24 cellular contexts compared by ENCODE assay signal in the genomic region with DNA sequence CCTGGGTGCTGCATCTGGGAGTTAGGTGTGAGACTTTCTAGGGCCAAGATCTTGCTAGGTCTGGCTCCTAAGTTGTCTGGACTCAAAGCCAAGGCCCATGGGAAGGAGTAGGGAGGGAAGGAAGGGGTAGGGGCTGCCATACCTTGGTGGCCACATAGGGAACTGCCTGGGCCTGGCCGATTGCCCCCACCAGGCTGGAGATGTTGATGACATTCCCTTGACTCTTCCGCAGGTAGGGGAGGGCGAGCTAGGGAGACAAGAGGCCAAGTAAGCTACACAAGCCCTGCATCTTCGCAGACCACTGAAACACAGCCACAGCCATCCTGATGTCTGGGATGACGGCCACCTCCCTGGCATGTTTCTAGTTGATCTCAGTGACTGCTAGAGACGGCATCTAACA. TPM values are rescaled to one million over a fixed set of nuclear protein-coding genes. Genes with fewer than 3 reads are reported as not detected.
A peak's percentile ranks its signal among the peaks of the same experiment; 100 is the strongest.
DNase-seq lines count a peak whose midpoint lies in the region; ATAC-seq, FAIRE-seq and TF ChIP-seq lines count a peak whose summit lies in the region.
"Had no signal": no experiment of that assay in that cellular context is flagged by ENCODE, and none has a peak within 500 bp of the region (broad histone marks: within the 10 kb centered on the region; RNA-seq: fewer than 3 reads in every experiment).

No MANE protein-coding gene starts in this region.

- no peak overlapping the region for H2AFZ ChIP-seq in K562 (ENCODE audit: low read depth, low read length)
- no peak overlapping the region for H2AFZ ChIP-seq in neuronal stem cell (ENCODE audit: low read length)

- H4K20me1 ChIP-seq in K562 (replicated peaks; ENCODE audit: control insufficient read depth, insufficient read depth, low read length), result no peaks in the 10 kb centered on the region

- peak overlapping the region; percentile 48 for H2BK5ac ChIP-seq in neuronal stem cell (ENCODE audit: low read length)

- H2BK120ac ChIP-seq in neuronal stem cell (ENCODE audit: low read depth, low read length), result no peak overlapping the region

- H3K23ac ChIP-seq in neuronal stem cell (ENCODE audit: low read depth, low read length, poor library complexity), result peak overlapping the region; percentile 5

- H3K79me2 ChIP-seq in K562 (ENCODE audit: control insufficient read depth, insufficient read depth, low read length), result peaks cover 13% of the 10 kb centered on the region

- no peak for TF ChIP-seq POLR2A in K562 (conservative IDR thresholded peaks at IDR 0.05)

- H3K4me3 ChIP-seq in left ventricle myocardium inferior (no peak overlapping the region), K562 (no peak overlapping the region), neuronal stem cell (ENCODE audit: low read length in 2 of 2) (peak overlapping the region in 1 of 2 donors; percentile 54)
- H3K4me3 ChIP-seq: MG63 had no signal

- intact Hi-C loops in left ventricle myocardium inferior (cut with micrococcal nuclease), result no loop called here
- intact Hi-C loops in cardiac septum (cut with DNase I), result no loop called here
- intact Hi-C loops in K562 (cut with micrococcal nuclease), result no loop called here

- DNase-seq in left ventricle myocardium inferior, result no peak
- DNase-seq in cardiac septum (ENCODE audit: low spot score), result no peak
- peak in 1 of 4 experiments; percentile 9 for DNase-seq in K562 (ENCODE audit: extremely low read depth in 1 of 4, low spot score in 3 of 4)
- no peak for DNase-seq in neuronal stem cell (ENCODE audit: low spot score)
- DNase-seq in iPS-NIHi7 (ENCODE audit: extremely low spot score), result no peak
- DNase-seq in RCC 7860 (ENCODE audit: low spot score), result no peak
- DNase-seq in NCI-H748 treated with DMSO at 0.1 percent for 48 hours (lab: John Stamatoyannopoulos, UW), result no peak
- DNase-seq: Caco-2, DMS53, KBM-7, MG63, NCI-H1105, NCI-H187 treated with DMSO at 0.1 percent for 48 hours, NCI-H2171, NCI-H446 treated with DMSO at 0.1 percent for 48 hours, NCI-H82, SHP77 had no signal

- WGBS in K562 (ENCODE audit: insufficient coverage, low coverage, missing lambda C conversion rate), result 78% methylated on average over 6 of the region's 6 CpGs
- no CpG with 5 or more reads among the region's 6 CpGs for WGBS in neuronal stem cell (ENCODE audit: extremely low coverage in 2 of 2, insufficient read length in 2 of 2, insufficient replicate concordance in 1 of 2), 2 donors

- no peak overlapping the region for H3K4ac ChIP-seq in neuronal stem cell (ENCODE audit: low read length)

- H2AK5ac ChIP-seq in neuronal stem cell (ENCODE audit: low read depth, low read length), result peak overlapping the region; percentile 68

- no peak for TF ChIP-seq EP300 in K562 (IDR thresholded peaks at IDR 0.05; ENCODE audit: low read length)

- peaks cover 54% of the 10 kb centered on the region for H3K4me1 ChIP-seq in left ventricle myocardium inferior
- peaks cover 12 to 46% of the 10 kb centered on the region in 2 experiments for H3K4me1 ChIP-seq in K562 (replicated peaks in 1 of 2; ENCODE audit: control insufficient read depth in 2 of 2, insufficient read depth in 2 of 2, low read length in 2 of 2)
- H3K4me1 ChIP-seq in neuronal stem cell (ENCODE audit: control insufficient read depth in 2 of 2, insufficient read depth in 1 of 2, low read depth in 1 of 2, low read length in 2 of 2), result peaks cover 3 to 12% of the 10 kb centered on the region in 2 donors

- no peak overlapping the region for H3K4me2 ChIP-seq in K562 (ENCODE audit: insufficient read depth, low read length)
- no peak overlapping the region for H3K4me2 ChIP-seq in neuronal stem cell (ENCODE audit: insufficient read depth, low read length, poor library complexity, severe bottlenecking)

- no peaks in the 10 kb centered on the region for H3K27me3 ChIP-seq in left ventricle myocardium inferior (ENCODE audit: low read depth)
- H3K27me3 ChIP-seq in K562 (ENCODE audit: control insufficient read depth in 2 of 2, insufficient read depth in 2 of 2, low read length in 2 of 2), result no peaks in the 10 kb centered on the region
- H3K27me3 ChIP-seq in neuronal stem cell (ENCODE audit: control insufficient read depth in 3 of 3, insufficient read depth in 3 of 3, low read depth in 1 of 3, low read length in 3 of 3), result no peaks in the 10 kb centered on the region
- H3K27me3 ChIP-seq: MG63 had no signal

- POLR2A ChIA-PET in K562 (lab: Yijun Ruan, JAX), result no interaction called here

- no peak overlapping the region for H2BK12ac ChIP-seq in neuronal stem cell (ENCODE audit: low read length)

- H3K9ac ChIP-seq in K562 (ENCODE audit: insufficient read depth in 1 of 2, low read depth in 2 of 2, low read length in 2 of 2), result peak overlapping the region in 1 of 2 experiments; percentile 73; a peak in 1 of 4 replicates
- H3K9ac ChIP-seq in neuronal stem cell (ENCODE audit: low read depth, low read length, poor library complexity), result no peak overlapping the region

- CTCF ChIA-PET in K562 (lab: Yijun Ruan, JAX; ENCODE audit: low intra/inter-chr PET ratio), result no interaction called here

- H3K9me3 ChIP-seq in left ventricle myocardium inferior (replicated peaks) (no peaks in the 10 kb centered on the region), K562 (replicated peaks; ENCODE audit: control insufficient read depth, insufficient read depth, low read depth, low read length) (no peaks in the 10 kb centered on the region), neuronal stem cell (replicated peaks in 1 of 2; ENCODE audit: control insufficient read depth in 2 of 2, insufficient read depth in 1 of 2, low read depth in 1 of 2, low read length in 2 of 2) (no peaks in the 10 kb centered on the region)
- H3K9me3 ChIP-seq: Caco-2, MG63 had no signal

- no peak for FAIRE-seq in K562 (lab: Jason Lieb, UNC)
- no peak for FAIRE-seq in RCC 7860 (lab: Jason Lieb, UNC)
- FAIRE-seq: A204.1 had no signal

- TF ChIP-seq RAD21 in K562 (CRISPR knock-in tag; conservative IDR thresholded peaks at IDR 0.05 in 1 of 2, IDR thresholded peaks at IDR 0.05 in 1 of 2), result no peak

- H3K27ac ChIP-seq in left ventricle myocardium inferior (replicated peaks), result peak overlapping the region; percentile 81
- H3K27ac ChIP-seq in K562 (ENCODE audit: extremely low read depth, low read depth, low read length), result no peak overlapping the region
- peak overlapping the region; percentile 3 for H3K27ac ChIP-seq in neuronal stem cell (replicated peaks; ENCODE audit: low read length)

- no peak overlapping the region for H3K18ac ChIP-seq in neuronal stem cell (ENCODE audit: low read length)

- in situ Hi-C loops in K562 (cut with MboI), result no loop called here

- H4K91ac ChIP-seq in neuronal stem cell (ENCODE audit: low read depth, low read length, poor library complexity), result no peak overlapping the region

- H3K9me1 ChIP-seq in K562 (ENCODE audit: control insufficient read depth, insufficient read depth, low read length), result no peaks in the 10 kb centered on the region

- no peak for TF ChIP-seq CTCF in left ventricle myocardium inferior (IDR thresholded peaks at IDR 0.05; ENCODE audit: borderline replicate concordance)
- TF ChIP-seq CTCF in K562 (IDR thresholded peaks at IDR 0.05 in 2 of 3, conservative IDR thresholded peaks at IDR 0.05 in 1 of 3; ENCODE audit: insufficient read depth in 2 of 3, low read depth in 1 of 3, low read length in 3 of 3), result 0 out of 6 replicates have a peak, but pooled peaks of 1 of the 3 experiments have one; percentile 5

- no TSS peak for BruUV-seq in K562 (replicated peaks; lab: Mats Ljungman, UMichigan)

- no peaks in the 10 kb centered on the region for H3K79me1 ChIP-seq in neuronal stem cell (ENCODE audit: low read depth, low read length)

- H3K36me3 ChIP-seq in left ventricle myocardium inferior (no peaks in the 10 kb centered on the region), K562 (ENCODE audit: control insufficient read depth, insufficient read depth, low read length) (no peaks in the 10 kb centered on the region), neuronal stem cell (replicated peaks in 1 of 2; ENCODE audit: control insufficient read depth in 2 of 2, insufficient read depth in 2 of 2, low read length in 2 of 2) (peaks cover 0 to 3% of the 10 kb centered on the region in 2 donors)
- H3K36me3 ChIP-seq: MG63 had no signal

- H3K14ac ChIP-seq in neuronal stem cell (ENCODE audit: low read length), result no peak overlapping the region

- ATAC-seq in K562, result no peak
- no peak for ATAC-seq in GM18502 (IDR thresholded peaks at IDR 0.05; ENCODE audit: poor library complexity, unreplicated experiment)
- ATAC-seq: HCT116, Panc1, SK-N-SH treated with all-trans-retinoic acid at 6 μM for 48 hours had no signal

- H4K8ac ChIP-seq in neuronal stem cell (ENCODE audit: low read depth, low read length), result no peak overlapping the region

- H2BK15ac ChIP-seq in neuronal stem cell (ENCODE audit: low read length), result peak overlapping the region; percentile 30

RNA-seq across cellular contexts. Expression of a gene that starts 4.1 kb away (rescaled TPM):
- 70.8 TPM for total RNA-seq in left ventricle myocardium inferior
- 48.9 TPM for total RNA-seq in cardiac septum
- total RNA-seq in K562 (2011; cell fraction: chromatin; rRNA removed; ENCODE audit: low replicate concordance), result 51.3 and 119 TPM in 2 replicates
- 57.0 and 58.4 TPM in 2 replicates for total RNA-seq in K562 (2011; cell fraction: nucleolus; rRNA removed)
- 47.7 and 57.1 TPM in 2 replicates for total RNA-seq in K562 (2011; cell fraction: nucleoplasm; rRNA removed)
- 57.8 and 69.7 TPM in 2 replicates for total RNA-seq in K562 (2014; rRNA removed)
- total RNA-seq in K562 (2014; rRNA removed; fragmentation: Illumina TruSeq; extraction: Trizol), result 12.4 and 18.9 TPM in 2 replicates
- 31.4 and 32.6 TPM in 2 replicates for total RNA-seq in K562 (2015; rRNA removed; fragmentation: Illumina TruSeq; extraction: Trizol)
- 79.6 and 84.8 TPM in 2 replicates for total RNA-seq in K562 (2021)
- 29.7 and 54.4 TPM in 2 replicates for polyA plus RNA-seq in K562 (2011; rRNA removed)
- 62.1 and 122 TPM in 2 replicates for polyA plus RNA-seq in K562 (2011; cell fraction: cytosol; rRNA removed)
- 58.1 and 87.7 TPM in 2 replicates for polyA plus RNA-seq in K562 (2011; cell fraction: nucleus; rRNA removed)
- 50.4 and 57.4 TPM in 2 replicates for polyA plus RNA-seq in K562 (2012)
- polyA plus RNA-seq in K562 (2014; fragmentation: Illumina TruSeq; extraction: Trizol), result 53.9 and 68.4 TPM in 2 replicates
- polyA plus RNA-seq in K562 (2014; fragmentation: Nextera tagmentation; extraction: Ambion mirVana), result 10 to 100 TPM in 1 of 2 experiments, 1 to 10 TPM in 1; 3.4 to 17.0 TPM
- 61.3 and 70.5 TPM in 2 replicates for polyA plus RNA-seq in K562 (2014; rRNA removed)
- polyA minus RNA-seq in K562 (2011; rRNA and poly(A)+ RNA removed), result 19.9 and 22.6 TPM in 2 replicates
- polyA minus RNA-seq in K562 (2011; cell fraction: cytosol; rRNA and poly(A)+ RNA removed), result 31.7 and 42.9 TPM in 2 replicates
- 13.1 and 17.9 TPM in 2 replicates for polyA minus RNA-seq in K562 (2011; cell fraction: nucleus; rRNA and poly(A)+ RNA removed)
- polyA plus RNA-seq in neuronal stem cell (2013, experiment 1 of 2), result 49.0 TPM
- 48.6 TPM for polyA plus RNA-seq in neuronal stem cell (2013, experiment 2 of 2)

RNA-seq across cellular contexts. Expression of a gene that starts 21.4 kb away (rescaled TPM):
- 1.8 TPM for total RNA-seq in left ventricle myocardium inferior
- 1.9 TPM for total RNA-seq in cardiac septum
- total RNA-seq in K562 (2011; cell fraction: chromatin; rRNA removed; ENCODE audit: low replicate concordance), result 0.70 and 1.7 TPM in 2 replicates
- total RNA-seq in K562 (2011; cell fraction: nucleolus; rRNA removed), result 0.50 and 1.1 TPM in 2 replicates
- total RNA-seq in K562 (2011; cell fraction: nucleoplasm; rRNA removed), result 0.53 and 0.88 TPM in 2 replicates
- 0.20 TPM in 1 of 2 replicates, not detected in the other for total RNA-seq in K562 (2014; rRNA removed)
- total RNA-seq in K562 (2014; rRNA removed; fragmentation: Illumina TruSeq; extraction: Trizol), result not detected in 2 replicates
- total RNA-seq in K562 (2015; rRNA removed; fragmentation: Illumina TruSeq; extraction: Trizol), result not detected in 2 replicates
- 0.16 TPM in 1 of 2 replicates, not detected in the other for total RNA-seq in K562 (2021)
- polyA plus RNA-seq in K562 (2011; rRNA removed), result 0.20 TPM in 1 of 2 replicates, not detected in the other
- 0.19 and 0.22 TPM in 2 replicates for polyA plus RNA-seq in K562 (2011; cell fraction: cytosol; rRNA removed)
- 0.60 and 1.2 TPM in 2 replicates for polyA plus RNA-seq in K562 (2011; cell fraction: nucleus; rRNA removed)
- polyA plus RNA-seq in K562 (2012), result 0.21 and 1.0 TPM in 2 replicates
- polyA plus RNA-seq in K562 (2014; fragmentation: Illumina TruSeq; extraction: Trizol), result not detected in 2 replicates
- polyA plus RNA-seq in K562 (2014; fragmentation: Nextera tagmentation; extraction: Ambion mirVana), result not detected
- not detected in 2 replicates for polyA plus RNA-seq in K562 (2014; rRNA removed)
- not detected in 2 replicates for polyA minus RNA-seq in K562 (2011; rRNA and poly(A)+ RNA removed)
- polyA minus RNA-seq in K562 (2011; cell fraction: cytosol; rRNA and poly(A)+ RNA removed), result not detected in 2 replicates
- not detected in 2 replicates for polyA minus RNA-seq in K562 (2011; cell fraction: nucleus; rRNA and poly(A)+ RNA removed)
- 24.4 TPM for polyA plus RNA-seq in neuronal stem cell (2013, experiment 1 of 2)
- 24.3 TPM for polyA plus RNA-seq in neuronal stem cell (2013, experiment 2 of 2)
- total RNA-seq: HT1080 had no signal
- polyA plus RNA-seq: CD14-positive monocyte had no signal

RNA-seq across cellular contexts. Expression of a gene that starts 53.5 kb away (rescaled TPM):
- 24.7 TPM for total RNA-seq in left ventricle myocardium inferior
- total RNA-seq in cardiac septum, result 106 TPM
- total RNA-seq in K562 (2011; cell fraction: chromatin; rRNA removed; ENCODE audit: low replicate concordance), result 22.1 and 56.7 TPM in 2 replicates
- total RNA-seq in K562 (2011; cell fraction: nucleolus; rRNA removed), result 27.5 and 39.4 TPM in 2 replicates
- total RNA-seq in K562 (2011; cell fraction: nucleoplasm; rRNA removed), result 22.7 and 27.9 TPM in 2 replicates
- 17.0 and 20.1 TPM in 2 replicates for total RNA-seq in K562 (2014; rRNA removed)
- 3.3 and 4.4 TPM in 2 replicates for total RNA-seq in K562 (2014; rRNA removed; fragmentation: Illumina TruSeq; extraction: Trizol)
- 5.2 and 5.6 TPM in 2 replicates for total RNA-seq in K562 (2015; rRNA removed; fragmentation: Illumina TruSeq; extraction: Trizol)
- 27.2 and 30.8 TPM in 2 replicates for total RNA-seq in K562 (2021)
- 13.4 and 25.1 TPM in 2 replicates for polyA plus RNA-seq in K562 (2011; rRNA removed)
- polyA plus RNA-seq in K562 (2011; cell fraction: cytosol; rRNA removed), result 20.5 and 26.0 TPM in 2 replicates
- 33.6 and 37.4 TPM in 2 replicates for polyA plus RNA-seq in K562 (2011; cell fraction: nucleus; rRNA removed)
- 17.0 and 29.2 TPM in 2 replicates for polyA plus RNA-seq in K562 (2012)
- 11.4 and 18.4 TPM in 2 replicates for polyA plus RNA-seq in K562 (2014; fragmentation: Illumina TruSeq; extraction: Trizol)
- under 1 TPM; 0.07 to 0.31 TPM for polyA plus RNA-seq in K562 (2014; fragmentation: Nextera tagmentation; extraction: Ambion mirVana)
- polyA plus RNA-seq in K562 (2014; rRNA removed), result 22.0 and 23.5 TPM in 2 replicates
- 2.8 and 3.5 TPM in 2 replicates for polyA minus RNA-seq in K562 (2011; rRNA and poly(A)+ RNA removed)
- polyA minus RNA-seq in K562 (2011; cell fraction: cytosol; rRNA and poly(A)+ RNA removed), result 10.6 and 15.0 TPM in 2 replicates
- 8.1 and 13.7 TPM in 2 replicates for polyA minus RNA-seq in K562 (2011; cell fraction: nucleus; rRNA and poly(A)+ RNA removed)
- polyA plus RNA-seq in neuronal stem cell (2013, experiment 1 of 2), result 19.9 TPM
- 19.6 TPM for polyA plus RNA-seq in neuronal stem cell (2013, experiment 2 of 2)

RNA-seq across cellular contexts. Expression of a gene that starts 57.3 kb away (rescaled TPM):
- total RNA-seq in left ventricle myocardium inferior, result 76.4 TPM
- total RNA-seq in cardiac septum, result 87.0 TPM
- total RNA-seq in K562 (2011; cell fraction: chromatin; rRNA removed; ENCODE audit: low replicate concordance), result 91.7 and 166 TPM in 2 replicates
- total RNA-seq in K562 (2011; cell fraction: nucleolus; rRNA removed), result 117 and 129 TPM in 2 replicates
- 102 and 128 TPM in 2 replicates for total RNA-seq in K562 (2011; cell fraction: nucleoplasm; rRNA removed)
- total RNA-seq in K562 (2014; rRNA removed), result 59.1 and 87.0 TPM in 2 replicates
- total RNA-seq in K562 (2014; rRNA removed; fragmentation: Illumina TruSeq; extraction: Trizol), result 37.8 and 44.0 TPM in 2 replicates
- 34.8 and 35.5 TPM in 2 replicates for total RNA-seq in K562 (2015; rRNA removed; fragmentation: Illumina TruSeq; extraction: Trizol)
- 64.8 and 67.4 TPM in 2 replicates for total RNA-seq in K562 (2021)
- polyA plus RNA-seq in K562 (2011; rRNA removed), result 38.1 and 60.9 TPM in 2 replicates
- polyA plus RNA-seq in K562 (2011; cell fraction: cytosol; rRNA removed), result 32.7 and 34.1 TPM in 2 replicates
- 82.3 and 88.1 TPM in 2 replicates for polyA plus RNA-seq in K562 (2011; cell fraction: nucleus; rRNA removed)
- polyA plus RNA-seq in K562 (2012), result 62.3 and 136 TPM in 2 replicates
- polyA plus RNA-seq in K562 (2014; fragmentation: Illumina TruSeq; extraction: Trizol), result 67.6 and 73.7 TPM in 2 replicates
- 1 to 10 TPM in 1 of 2 experiments, under 1 TPM in 1; 0.42 to 1.3 TPM for polyA plus RNA-seq in K562 (2014; fragmentation: Nextera tagmentation; extraction: Ambion mirVana)
- polyA plus RNA-seq in K562 (2014; rRNA removed), result 55.7 and 77.6 TPM in 2 replicates
- 26.6 and 38.8 TPM in 2 replicates for polyA minus RNA-seq in K562 (2011; rRNA and poly(A)+ RNA removed)
- 24.1 and 29.0 TPM in 2 replicates for polyA minus RNA-seq in K562 (2011; cell fraction: cytosol; rRNA and poly(A)+ RNA removed)
- 33.5 and 61.9 TPM in 2 replicates for polyA minus RNA-seq in K562 (2011; cell fraction: nucleus; rRNA and poly(A)+ RNA removed)
- 21.2 TPM for polyA plus RNA-seq in neuronal stem cell (2013, experiment 1 of 2)
- 21.1 TPM for polyA plus RNA-seq in neuronal stem cell (2013, experiment 2 of 2)

RNA-seq across cellular contexts. Expression of a gene that starts 59.6 kb away (rescaled TPM):
- not detected for total RNA-seq in left ventricle myocardium inferior
- not detected for total RNA-seq in cardiac septum
- not detected in 2 replicates for total RNA-seq in K562 (2011; cell fraction: chromatin; rRNA removed; ENCODE audit: low replicate concordance)
- total RNA-seq in K562 (2011; cell fraction: nucleolus; rRNA removed), result not detected in 2 replicates
- not detected in 2 replicates for total RNA-seq in K562 (2011; cell fraction: nucleoplasm; rRNA removed)
- 0.33 and 0.77 TPM in 2 replicates for total RNA-seq in K562 (2014; rRNA removed)
- not detected in 2 replicates for total RNA-seq in K562 (2014; rRNA removed; fragmentation: Illumina TruSeq; extraction: Trizol)
- total RNA-seq in K562 (2015; rRNA removed; fragmentation: Illumina TruSeq; extraction: Trizol), result not detected in 2 replicates
- total RNA-seq in K562 (2021), result not detected in 2 replicates
- not detected in 2 replicates for polyA plus RNA-seq in K562 (2011; rRNA removed)
- not detected in 2 replicates for polyA plus RNA-seq in K562 (2011; cell fraction: cytosol; rRNA removed)
- polyA plus RNA-seq in K562 (2011; cell fraction: nucleus; rRNA removed), result not detected in 2 replicates
- polyA plus RNA-seq in K562 (2012), result 0.30 TPM in 1 of 2 replicates, not detected in the other
- 0.09 TPM in 1 of 2 replicates, not detected in the other for polyA plus RNA-seq in K562 (2014; fragmentation: Illumina TruSeq; extraction: Trizol)
- polyA plus RNA-seq in K562 (2014; fragmentation: Nextera tagmentation; extraction: Ambion mirVana), result under 1 TPM in 1 of 2 experiments, not detected in 1; 0.04 TPM
- not detected in 2 replicates for polyA plus RNA-seq in K562 (2014; rRNA removed)
- polyA minus RNA-seq in K562 (2011; rRNA and poly(A)+ RNA removed), result not detected in 2 replicates
- polyA minus RNA-seq in K562 (2011; cell fraction: cytosol; rRNA and poly(A)+ RNA removed), result not detected in 2 replicates
- polyA minus RNA-seq in K562 (2011; cell fraction: nucleus; rRNA and poly(A)+ RNA removed), result not detected in 2 replicates
- not detected for polyA plus RNA-seq in neuronal stem cell (2013, experiment 1 of 2)
- not detected for polyA plus RNA-seq in neuronal stem cell (2013, experiment 2 of 2)
- total RNA-seq: HT1080 had no signal
- polyA plus RNA-seq: CD14-positive monocyte had no signal
